ENCODE assay signal across 21 cellular contexts in genomic region chr4:108626056-108626455, GRCh38. TPM values are rescaled to one million over a fixed set of nuclear protein-coding genes. Genes with fewer than 3 reads are reported as not detected.
A peak's percentile ranks its signal among the peaks of the same experiment; 100 is the strongest.
DNase-seq lines count a peak whose midpoint lies in the region; ATAC-seq and TF ChIP-seq lines count a peak whose summit lies in the region.
"Had no signal": no experiment of that assay in that cellular context is flagged by ENCODE, and none has a peak within 500 bp of the region (broad histone marks: within the 10 kb centered on the region; RNA-seq: fewer than 3 reads in every experiment).

No MANE protein-coding gene starts in this region.

- CTCF ChIA-PET in HCT116 (lab: Charles Lee), result no interaction called here

- no peak overlapping the region for H3K18ac ChIP-seq in mesenchymal stem cell (ENCODE audit: low read depth in 1 of 2, low read length in 2 of 2)

- H4K8ac ChIP-seq in mesenchymal stem cell (ENCODE audit: low read length), result peak overlapping the region; percentile 31

- no peak overlapping the region for H4K91ac ChIP-seq in mesenchymal stem cell (ENCODE audit: low read length)

- no peaks in the 10 kb centered on the region for H3K9me3 ChIP-seq in HCT116 (ENCODE audit: control insufficient read depth in 1 of 2, insufficient read depth in 1 of 2, low read depth in 1 of 2, low read length in 2 of 2)
- H3K9me3 ChIP-seq in mesenchymal stem cell (ENCODE audit: control insufficient read depth, low read length), result no peaks in the 10 kb centered on the region
- no peaks in the 10 kb centered on the region for H3K9me3 ChIP-seq in SJCRH30 (replicated peaks)
- H3K9me3 ChIP-seq: A549; BLaER1 treated with 17β-estradiol and CSF1 and Interleukin-3, amounts not matched to agents 10 nM and 100 nM had no signal

- no peaks in the 10 kb centered on the region for H3K27me3 Mint-ChIP-seq in activated T-cell treated with anti-CD3 and anti-CD28 coated beads, Interleukin-2, amount 50 U/mL, for 72 hours (ENCODE audit: low read depth)
- no peaks in the 10 kb centered on the region for H3K27me3 Mint-ChIP-seq in activated naive CD8-positive, alpha-beta T cell
- H3K27me3 Mint-ChIP-seq: CD4-positive, alpha-beta memory T cell had no signal

- H3K4me2 ChIP-seq in HCT116 (ENCODE audit: low read length) (no peak overlapping the region), mesenchymal stem cell (ENCODE audit: low read length, poor library complexity, severe bottlenecking) (no peak overlapping the region)
- H3K4me2 ChIP-seq: A549; BLaER1 treated with 17β-estradiol and CSF1 and Interleukin-3, amounts not matched to agents 10 nM and 100 nM; PC-9 had no signal

- H3K14ac ChIP-seq in mesenchymal stem cell (ENCODE audit: low read length in 2 of 2), result no peak overlapping the region

- peaks cover 64 to 76% of the 10 kb centered on the region in 2 experiments for H3K36me3 ChIP-seq in HCT116 (ENCODE audit: control insufficient read depth in 1 of 2, insufficient read depth in 2 of 2, low read length in 2 of 2)
- peaks cover 31 to 94% of the 10 kb centered on the region in 2 experiments for H3K36me3 ChIP-seq in mesenchymal stem cell (ENCODE audit: control insufficient read depth in 1 of 2, insufficient read depth in 2 of 2, low read depth in 1 of 2, low read length in 2 of 2)
- H3K36me3 ChIP-seq in SJCRH30, result peaks cover 88% of the 10 kb centered on the region

- H3K4me1 Mint-ChIP-seq in activated T-cell treated with anti-CD3 and anti-CD28 coated beads, Interleukin-2, amount 50 U/mL, for 72 hours (ENCODE audit: low read depth), result peaks cover 38% of the 10 kb centered on the region
- H3K4me1 Mint-ChIP-seq in activated naive CD8-positive, alpha-beta T cell (ENCODE audit: low read depth), result peaks cover 44% of the 10 kb centered on the region

- H3K4me3 Mint-ChIP-seq in activated T-cell treated with anti-CD3 and anti-CD28 coated beads, Interleukin-2, amount 50 U/mL, for 72 hours, result no peak overlapping the region
- no peak overlapping the region for H3K4me3 Mint-ChIP-seq in activated naive CD8-positive, alpha-beta T cell
- H3K4me3 Mint-ChIP-seq: CD4-positive, alpha-beta memory T cell had no signal

- no peak overlapping the region for H3K4ac ChIP-seq in mesenchymal stem cell (ENCODE audit: low read depth in 1 of 2, low read length in 2 of 2)

- no peak for DNase-seq in activated T-cell treated with anti-CD3 and anti-CD28 coated beads, Interleukin-2, amount 50 U/mL, for 72 hours
- DNase-seq in activated T-cell treated with anti-CD3 and anti-CD28 coated beads, Interleukin-2, amount 50 U/mL, for 1 hour, result no peak
- DNase-seq in HCT116 (ENCODE audit: low read depth, low spot score), result no peak
- DNase-seq in mesenchymal stem cell, result no peak
- DNase-seq in SJCRH30, result no peak
- DNase-seq: AML-193; CD4-positive, alpha-beta memory T cell; COR-L47; DMS53; H7; KG1; MM.1S; NCI-H2029 treated with DMSO at 0.1 percent for 48 hours; NCI-H446 treated with DMSO at 0.1 percent for 48 hours; NCI-H526; PC-9; SHP77 had no signal

- H3K23ac ChIP-seq in mesenchymal stem cell (ENCODE audit: low read length in 2 of 2), result no peak overlapping the region

- peaks cover 21% of the 10 kb centered on the region; the same call in 1 of the 2 replicates for H4K20me1 ChIP-seq in HCT116 (ENCODE audit: insufficient read depth)

- peaks cover 26 to 56% of the 10 kb centered on the region in 2 donors for H3K36me3 Mint-ChIP-seq in activated T-cell treated with anti-CD3 and anti-CD28 coated beads, Interleukin-2, amount 50 U/mL, for 72 hours (ENCODE audit: insufficient read depth in 2 of 2)
- peaks cover 33% of the 10 kb centered on the region for H3K36me3 Mint-ChIP-seq in activated naive CD8-positive, alpha-beta T cell

- TF ChIP-seq RAD21 in HCT116 (IDR thresholded peaks at IDR 0.05; ENCODE audit: low read depth), result no peak

- no peak for ATAC-seq in activated T-cell treated with anti-CD3 and anti-CD28 coated beads, Interleukin-2, amount 50 U/mL, for 72 hours (replicated peaks in 1 of 2)
- ATAC-seq in HCT116 (0 out of 2 replicates have a peak, but pooled peaks have one; percentile 7), GM18868 (IDR thresholded peaks at IDR 0.05; ENCODE audit: unreplicated experiment) (no peak)
- ATAC-seq: A549 had no signal

- RAD21 ChIA-PET in HCT116 (lab: Charles Lee; ENCODE audit: low non-redundant PET in 1 of 2, low total read pairs in 2 of 2, uncharacterized antibody in 2 of 2, unreplicated experiment in 2 of 2), result no interaction called here

- no TSS peak for BruUV-seq in HCT116 (replicated peaks; lab: Mats Ljungman, UMichigan)

- H3K27me3 ChIP-seq in HCT116 (ENCODE audit: insufficient read depth, low read length) (no peaks in the 10 kb centered on the region), mesenchymal stem cell (ENCODE audit: control insufficient read depth in 1 of 2, insufficient read depth in 1 of 2, low read length in 2 of 2) (no peaks in the 10 kb centered on the region), SJCRH30 (no peaks in the 10 kb centered on the region)
- H3K27me3 ChIP-seq: BLaER1 treated with 17β-estradiol and CSF1 and Interleukin-3, amounts not matched to agents 10 nM and 100 nM had no signal

- POLR2A ChIA-PET in HCT116 (lab: Charles Lee), result no interaction called here

- H3K79me1 ChIP-seq in mesenchymal stem cell (replicated peaks; ENCODE audit: low read length, poor library complexity, severe bottlenecking), result peaks cover 9% of the 10 kb centered on the region

- H2BK12ac ChIP-seq in mesenchymal stem cell (ENCODE audit: low read length in 2 of 2), result no peak overlapping the region

- no peak overlapping the region for H2BK5ac ChIP-seq in mesenchymal stem cell (ENCODE audit: low read depth, low read length, poor library complexity, severe bottlenecking)

- TF ChIP-seq CTCF in HCT116 (IDR thresholded peaks at IDR 0.05 in 2 of 3, conservative IDR thresholded peaks at IDR 0.05 in 1 of 3; ENCODE audit: borderline replicate concordance in 1 of 3, insufficient read depth in 1 of 3, low read depth in 2 of 3, low read length in 2 of 3), result no peak

- intact Hi-C loops in HCT116 (cut with micrococcal nuclease), result no loop called here

- H3K79me2 ChIP-seq in HCT116 (ENCODE audit: insufficient read depth, low read length), result peaks cover 51% of the 10 kb centered on the region

- peaks cover 0 to 13% of the 10 kb centered on the region in 2 experiments; a peak in 3 of 4 replicates for H3K4me1 ChIP-seq in HCT116 (ENCODE audit: control insufficient read depth in 1 of 2, insufficient read depth in 2 of 2, low read length in 2 of 2)
- peaks cover 7% of the 10 kb centered on the region for H3K4me1 ChIP-seq in mesenchymal stem cell (ENCODE audit: control insufficient read depth, insufficient read depth, low read depth, low read length)
- peaks cover 8% of the 10 kb centered on the region; the same call in 1 of the 2 replicates for H3K4me1 ChIP-seq in SJCRH30

- no peak for TF ChIP-seq POLR2A in HCT116 (IDR thresholded peaks at IDR 0.05; ENCODE audit: borderline replicate concordance, extremely low read depth, insufficient read depth, insufficient read length)

- H3K27ac ChIP-seq in HCT116 (ENCODE audit: low read depth, low read length), result no peak overlapping the region
- H3K27ac ChIP-seq in mesenchymal stem cell (ENCODE audit: low read length, poor library complexity, severe bottlenecking), result no peak overlapping the region
- H3K27ac ChIP-seq in SJCRH30, result no peak overlapping the region
- H3K27ac ChIP-seq: A549; BLaER1 treated with 17β-estradiol and CSF1 and Interleukin-3, amounts not matched to agents 10 nM and 100 nM; PC-9 had no signal

- no peaks in the 10 kb centered on the region for H3K9me2 ChIP-seq in HCT116 (ENCODE audit: insufficient read depth)

- H2BK15ac ChIP-seq in mesenchymal stem cell (ENCODE audit: low read depth, poor library complexity, severe bottlenecking), result no peak overlapping the region

- H2BK120ac ChIP-seq in mesenchymal stem cell (ENCODE audit: low read depth, low read length), result no peak overlapping the region

- no peak overlapping the region for H3K9ac ChIP-seq in HCT116 (ENCODE audit: low read length)
- no peak overlapping the region for H3K9ac ChIP-seq in mesenchymal stem cell (ENCODE audit: low read length)
- H3K9ac ChIP-seq: BLaER1 treated with 17β-estradiol and CSF1 and Interleukin-3, amounts not matched to agents 10 nM and 100 nM had no signal

- 100% methylated on average over 1 of the region's 1 CpG for WGBS in mesenchymal stem cell

- no peak overlapping the region for H2AK5ac ChIP-seq in mesenchymal stem cell (ENCODE audit: low read length, severe bottlenecking)

- no peaks in the 10 kb centered on the region for H3K9me3 Mint-ChIP-seq in activated T-cell treated with anti-CD3 and anti-CD28 coated beads, Interleukin-2, amount 50 U/mL, for 72 hours
- no peaks in the 10 kb centered on the region for H3K9me3 Mint-ChIP-seq in activated naive CD8-positive, alpha-beta T cell (ENCODE audit: low read depth)
- H3K9me3 Mint-ChIP-seq: CD4-positive, alpha-beta memory T cell had no signal

- H2AFZ ChIP-seq in HCT116 (ENCODE audit: low read depth, low read length, poor library complexity, severe bottlenecking) (no peak overlapping the region), mesenchymal stem cell (ENCODE audit: low read depth, low read length) (no peak overlapping the region)
- H2AFZ ChIP-seq: PC-9 had no signal

- H3K27ac Mint-ChIP-seq in activated T-cell treated with anti-CD3 and anti-CD28 coated beads, Interleukin-2, amount 50 U/mL, for 72 hours, result peak overlapping the region; percentile 96
- H3K27ac Mint-ChIP-seq in activated naive CD8-positive, alpha-beta T cell, result peak overlapping the region; percentile 50

- H3K4me3 ChIP-seq in HCT116 (replicated peaks in 1 of 2; ENCODE audit: low read depth in 1 of 2, low read length in 2 of 2) (no peak overlapping the region), mesenchymal stem cell (ENCODE audit: insufficient read depth in 1 of 2, low read depth in 1 of 2, low read length in 2 of 2) (no peak overlapping the region), SJCRH30 (no peak overlapping the region)
- H3K4me3 ChIP-seq: A549; BLaER1 treated with 17β-estradiol and CSF1 and Interleukin-3, amounts not matched to agents 10 nM and 100 nM; PC-9 had no signal

TF ChIP-seq in HCT116, 20 proteins besides CTCF, POLR2A, EP300 and RAD21 (continues in another document):
- TF ChIP-seq CBX3 (IDR thresholded peaks at IDR 0.05; ENCODE audit: low read depth), result no peak
- no peak for TF ChIP-seq SRF (IDR thresholded peaks at IDR 0.05; ENCODE audit: low read depth)
- no peak for TF ChIP-seq SIN3A (IDR thresholded peaks at IDR 0.05; ENCODE audit: low read depth)
- no peak for TF ChIP-seq POLR2AphosphoS5 (IDR thresholded peaks at IDR 0.05; ENCODE audit: low read depth, low read length)

RNA-seq across cellular contexts. Expression of gene RPL34, which starts 5.7 kb away (rescaled TPM):
- total RNA-seq in activated T-cell treated with anti-CD3 and anti-CD28 coated beads, Interleukin-2, amount 50 U/mL, for 72 hours, result 1,000 to 10,000 TPM; 1,826 to 1,920 TPM
- 1,359 TPM for total RNA-seq in HCT116 (2021; ENCODE audit: unreplicated experiment)
- 2,209 and 2,223 TPM in 2 replicates for polyA plus RNA-seq in HCT116 (2012)
- polyA plus RNA-seq in mesenchymal stem cell (2013, experiment 1 of 2), result 2,289 TPM
- 2,243 TPM for polyA plus RNA-seq in mesenchymal stem cell (2013, experiment 2 of 2)
- total RNA-seq in SJCRH30 (2014; rRNA removed; shearing (Covaris generic)), result 2,142 and 2,370 TPM in 2 replicates

RNA-seq across cellular contexts. Expression of gene OSTC, which starts 24.3 kb away (rescaled TPM):
- 10 to 100 TPM; 83.1 to 87.7 TPM for total RNA-seq in activated T-cell treated with anti-CD3 and anti-CD28 coated beads, Interleukin-2, amount 50 U/mL, for 72 hours
- total RNA-seq in HCT116 (2021; ENCODE audit: unreplicated experiment), result 105 TPM
- 61.1 and 64.0 TPM in 2 replicates for polyA plus RNA-seq in HCT116 (2012)
- polyA plus RNA-seq in mesenchymal stem cell (2013, experiment 1 of 2), result 469 TPM
- polyA plus RNA-seq in mesenchymal stem cell (2013, experiment 2 of 2), result 482 TPM
- total RNA-seq in SJCRH30 (2014; rRNA removed; shearing (Covaris generic)), result 183 and 202 TPM in 2 replicates
